In the genomic region with DNA sequence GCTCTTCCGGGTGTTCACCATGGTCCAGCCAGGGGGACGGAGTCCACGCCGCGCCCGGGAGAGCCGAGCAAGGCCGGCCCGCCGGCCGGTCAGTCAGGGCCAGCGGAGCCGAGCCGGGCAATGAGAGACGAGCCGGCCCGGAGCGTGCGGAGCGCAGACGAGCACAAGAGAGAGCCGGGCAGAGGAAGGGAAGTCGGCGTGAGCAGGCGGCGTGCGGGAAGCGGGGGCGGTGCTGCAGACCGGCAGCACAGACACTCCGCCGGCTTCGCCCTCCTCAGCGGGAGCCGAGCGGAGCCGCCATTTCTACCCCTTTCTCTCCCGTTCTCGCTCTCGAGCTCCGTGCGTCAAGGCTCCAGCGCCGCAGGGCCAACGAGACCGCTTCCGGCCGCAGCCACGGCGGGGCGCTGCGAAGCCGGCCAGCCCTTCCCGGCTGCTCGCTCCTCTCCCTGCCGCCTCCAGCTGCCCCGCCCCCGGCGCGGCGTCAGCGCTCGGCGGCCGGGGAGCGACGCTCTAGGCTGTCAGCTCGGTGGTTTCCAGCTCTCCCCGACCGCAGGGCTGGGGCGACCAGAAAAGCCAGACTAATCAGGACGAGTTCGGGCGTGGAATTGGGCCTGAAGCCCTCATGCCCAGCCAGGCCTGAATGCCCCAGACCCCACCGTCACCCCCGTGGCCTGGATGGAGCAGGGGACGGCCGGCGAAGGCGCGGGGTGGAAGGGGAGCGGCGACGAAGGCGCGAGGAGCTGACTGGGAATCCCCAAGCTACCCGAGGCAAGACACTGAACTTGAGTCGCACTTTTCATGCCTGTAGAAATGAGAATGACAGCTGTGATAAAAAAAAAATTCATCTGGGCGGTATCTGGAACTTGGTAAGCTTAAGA, we compare ENCODE assay signal across 1 cellular context.
TF ChIP-seq lines count a peak whose summit lies in the region.

Gene ATAD2B (minus strand): TSS at position 374 of the 878 bp plus-strand sequence. CDS start 353 bp downstream, at position 21.

TF ChIP-seq in K562, 482 proteins besides CTCF, POLR2A, EP300 and RAD21 (continued from another document and continues in another):
- TF ChIP-seq RCOR1 (IDR thresholded peaks at IDR 0.05; ENCODE audit: borderline replicate concordance in 1 of 2, low read depth in 2 of 2, low read length in 2 of 2) (peak in 1 of 2 experiments; percentile 67; a peak in 2 of 4 replicates), HNRNPLL (IDR thresholded peaks at IDR 0.05; ENCODE audit: low read depth, low read length, poor library complexity, severe bottlenecking) (peak; percentile 29), ZNF586 (CRISPR knock-in tag; conservative IDR thresholded peaks at IDR 0.05) (no peak), CREB5 (CRISPR knock-in tag; IDR thresholded peaks at IDR 0.05) (no peak), ZNF12 (CRISPR knock-in tag; IDR thresholded peaks at IDR 0.05) (peak; percentile 60), MTA3 (IDR thresholded peaks at IDR 0.05; ENCODE audit: borderline replicate concordance) (peak; percentile 92), KLF6 (CRISPR knock-in tag; IDR thresholded peaks at IDR 0.05; ENCODE audit: borderline replicate concordance) (no peak), NONO (IDR thresholded peaks at IDR 0.05; ENCODE audit: low read depth in 2 of 2, low read length in 1 of 2) (peak; percentile 68 to 83; a peak in 3 of 4 replicates), KAT2B (IDR thresholded peaks at IDR 0.05; ENCODE audit: low read depth, low read length) (no peak), ASH1L (IDR thresholded peaks at IDR 0.05; ENCODE audit: borderline replicate concordance, low read depth, partially characterized antibody) (no peak), RERE (CRISPR knock-in tag; IDR thresholded peaks at IDR 0.05; ENCODE audit: borderline replicate concordance) (no peak), SREBF1 (IDR thresholded peaks at IDR 0.05; ENCODE audit: borderline replicate concordance, low read depth, low read length) (no peak), IFI16 (CRISPR knock-in tag; IDR thresholded peaks at IDR 0.05) (no peak), SETDB1 (IDR thresholded peaks at IDR 0.05; ENCODE audit: low read length) (no peak), ZNF584 (CRISPR knock-in tag; IDR thresholded peaks at IDR 0.05; ENCODE audit: low read depth) (no peak), MTA2 (IDR thresholded peaks at IDR 0.05; ENCODE audit: low read depth) (no peak), KDM1A (IDR thresholded peaks at IDR 0.05) (no peak), ARID2 (IDR thresholded peaks at IDR 0.05) (no peak), ZNF444 (CRISPR knock-in tag; IDR thresholded peaks at IDR 0.05) (no peak), NFE2 (IDR thresholded peaks at IDR 0.05; ENCODE audit: low read depth) (no peak; the same call in 1 of the 2 replicates), ZNF699 (CRISPR knock-in tag; IDR thresholded peaks at IDR 0.05; ENCODE audit: insufficient replicate concordance) (no peak), MAX (CRISPR knock-in tag; IDR thresholded peaks at IDR 0.05) (peak; percentile 81), PML (IDR thresholded peaks at IDR 0.05; ENCODE audit: low read length) (peak; percentile 88), ZNF583 (CRISPR knock-in tag; IDR thresholded peaks at IDR 0.05) (no peak), MGA (IDR thresholded peaks at IDR 0.05) (peak; percentile 30; the same call in 1 of the 2 replicates), ZNF436 (CRISPR knock-in tag; IDR thresholded peaks at IDR 0.05) (no peak), CBX1 (IDR thresholded peaks at IDR 0.05; ENCODE audit: low read depth) (no peak; the same call in 1 of the 2 replicates), BCOR (IDR thresholded peaks at IDR 0.05) (no peak), HBP1 (CRISPR knock-in tag; IDR thresholded peaks at IDR 0.05) (no peak), ZNF354B (CRISPR knock-in tag; IDR thresholded peaks at IDR 0.05) (no peak), ETV6 (IDR thresholded peaks at IDR 0.05; ENCODE audit: borderline replicate concordance in 1 of 2, low read depth in 2 of 2, low read length in 1 of 2) (no peak), ETV6 (CRISPR knock-in tag; IDR thresholded peaks at IDR 0.05; ENCODE audit: borderline replicate concordance) (peak; percentile 33; the same call in 1 of the 2 replicates), ZNF121 (CRISPR knock-in tag; conservative IDR thresholded peaks at IDR 0.05) (no peak)
- TF ChIP-seq, protein P1, sequence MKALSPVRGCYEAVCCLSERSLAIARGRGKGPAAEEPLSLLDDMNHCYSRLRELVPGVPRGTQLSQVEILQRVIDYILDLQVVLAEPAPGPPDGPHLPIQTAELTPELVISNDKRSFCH (CRISPR knock-in tag; IDR thresholded peaks at IDR 0.05) = no peak
- TF ChIP-seq, protein P1 (tag; IDR thresholded peaks at IDR 0.05) = peak; percentile 58; the same call in 1 of the 2 replicates
- TF ChIP-seq, protein P2, sequence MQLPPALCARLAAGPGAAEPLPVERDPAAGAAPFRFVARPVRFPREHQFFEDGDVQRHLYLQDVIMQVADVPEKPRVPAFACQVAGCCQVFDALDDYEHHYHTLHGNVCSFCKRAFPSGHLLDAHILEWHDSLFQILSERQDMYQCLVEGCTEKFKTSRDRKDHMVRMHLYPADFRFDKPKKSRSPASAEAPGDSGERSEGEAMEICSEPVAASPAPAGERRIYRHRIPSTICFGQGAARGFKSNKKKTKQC (CRISPR knock-in tag; IDR thresholded peaks at IDR 0.05) = peak; percentile 69; the same call in 1 of the 2 replicates
